2 cellular contexts compared by ENCODE assay signal in genomic region chr14:35038312-35038711, GRCh38. TPM values are rescaled to one million over a fixed set of nuclear protein-coding genes. Genes with fewer than 3 reads are reported as not detected.
DNase-seq lines count a peak whose midpoint lies in the region; ATAC-seq, FAIRE-seq and TF ChIP-seq lines count a peak whose summit lies in the region.
"Not testable (repeated sequence)": the region's sequence is repeated elsewhere in the genome, so short reads cannot be mapped to it uniquely, and the experiment has no call there.

No MANE protein-coding gene starts in this region.

- not testable (repeated sequence) for BruUV-seq in HepG2 (replicated peaks; lab: Mats Ljungman, UMichigan)

- H3K4me2 ChIP-seq in HepG2 (ENCODE audit: low read depth, low read length): not testable (repeated sequence)

- 75% methylated on average over 11 of the region's 17 CpGs for WGBS in HepG2 (ENCODE audit: low lambda C conversion rate)

- TF ChIP-seq RAD21 in HepG2 (CRISPR knock-in tag; IDR thresholded peaks at IDR 0.05): not testable (repeated sequence)

- not testable (repeated sequence) for H4K20me1 ChIP-seq in HepG2 (ENCODE audit: insufficient read depth, low read length)

- H3K27ac ChIP-seq in HepG2 (ENCODE audit: extremely low read length, insufficient read depth, low read length): not testable (repeated sequence)

- POLR2A ChIA-PET in HepG2 (lab: Yijun Ruan, JAX): not testable (repeated sequence)

- intact Hi-C loops in HepG2 (cut with micrococcal nuclease; ENCODE audit: unreplicated experiment): not testable (repeated sequence)

- H3K4me1 ChIP-seq in HepG2 (ENCODE audit: insufficient read depth, low read length): peaks cover 24% of the 10 kb centered on the region

- not testable (repeated sequence) for DNase-seq in HepG2 (ENCODE audit: low spot score)
- peak; percentile 1 for DNase-seq in superior temporal gyrus (ENCODE audit: extremely low spot score)

- not testable (repeated sequence) for H3K9ac ChIP-seq in HepG2 (ENCODE audit: insufficient read depth, low read depth, low read length)

- not testable (repeated sequence) for FAIRE-seq in HepG2 (lab: Jason Lieb, UNC)

- not testable (repeated sequence) for H2AFZ ChIP-seq in HepG2 (ENCODE audit: low read length)

- H3K9me3 ChIP-seq in HepG2 (ENCODE audit: low read length): peaks cover 32% of the 10 kb centered on the region

- not testable (repeated sequence) for H3K36me3 ChIP-seq in HepG2 (replicated peaks in 1 of 2; ENCODE audit: control insufficient read depth in 1 of 2, insufficient read depth in 2 of 2, low read length in 2 of 2)

- not testable (repeated sequence) for TF ChIP-seq POLR2A in HepG2 (IDR thresholded peaks at IDR 0.05; ENCODE audit: insufficient read depth in 1 of 2, low read depth in 2 of 2, low read length in 2 of 2)

- H3K27me3 ChIP-seq in HepG2 (ENCODE audit: control insufficient read depth in 1 of 2, insufficient read depth in 2 of 2, low read length in 2 of 2): not testable (repeated sequence)

- not testable (repeated sequence) for H3K79me2 ChIP-seq in HepG2 (ENCODE audit: insufficient read depth, low read length)

- in situ Hi-C loops in HepG2 (cut with HindIII; ENCODE audit: extremely low pct_ligation_motif_present, low pct_unique_long_range_greater_than_20kb): not testable (repeated sequence)

- not testable (repeated sequence) for H3K4me3 ChIP-seq in HepG2 (replicated peaks in 1 of 3; ENCODE audit: insufficient read depth in 1 of 3, low read depth in 2 of 3, low read length in 3 of 3)

- not testable (repeated sequence) for ATAC-seq in HepG2

- TF ChIP-seq CTCF in HepG2 (CRISPR knock-in tag; IDR thresholded peaks at IDR 0.05): not testable (repeated sequence)

- CTCF ChIA-PET in HepG2 (lab: Yijun Ruan, JAX; ENCODE audit: low intra/inter-chr PET ratio, low total read pairs): not testable (repeated sequence)

- TF ChIP-seq EP300 in HepG2 (IDR thresholded peaks at IDR 0.05; ENCODE audit: low read depth in 2 of 2, low read length in 2 of 2); HepG2 (CRISPR knock-in tag; IDR thresholded peaks at IDR 0.05; ENCODE audit: borderline replicate concordance): not testable (repeated sequence)

TF ChIP-seq in HepG2, 621 proteins besides CTCF, POLR2A, EP300 and RAD21:
- TF ChIP-seq ZBTB33 (CRISPR knock-in tag; IDR thresholded peaks at IDR 0.05): peak; percentile 83

RNA-seq across cellular contexts. Expression of gene FAM177A1, which starts 7.8 kb away (rescaled TPM):
- 116 and 119 TPM in 2 replicates for total RNA-seq in HepG2 (2016; rRNA removed; fragmentation: Illumina TruSeq; extraction: Trizol)
- total RNA-seq in HepG2 (2016; cell fraction: cytosol; rRNA removed; fragmentation: Illumina TruSeq; extraction: Trizol; ENCODE audit: low read depth): 259 and 291 TPM in 2 replicates
- 102 and 128 TPM in 2 replicates for total RNA-seq in HepG2 (2016; cell fraction: insoluble cytoplasmic fraction; rRNA removed; fragmentation: Illumina TruSeq; extraction: Trizol)
- 219 and 242 TPM in 2 replicates for total RNA-seq in HepG2 (2016; cell fraction: membrane; rRNA removed; fragmentation: Illumina TruSeq; extraction: Trizol)
- 53.1 and 62.5 TPM in 2 replicates for total RNA-seq in HepG2 (2016; cell fraction: nucleus; rRNA removed; fragmentation: Illumina TruSeq; extraction: Trizol)
- polyA plus RNA-seq in HepG2 (2011; rRNA removed): 69.0 and 72.9 TPM in 2 replicates
- 43.1 and 47.2 TPM in 2 replicates for polyA plus RNA-seq in HepG2 (2011; cell fraction: cytosol; rRNA removed)
- 20.3 and 24.8 TPM in 2 replicates for polyA plus RNA-seq in HepG2 (2011; cell fraction: nucleus; rRNA removed)
- polyA plus RNA-seq in HepG2 (2012): 70.8 and 90.1 TPM in 2 replicates
- 323 and 351 TPM in 2 replicates for polyA plus RNA-seq in HepG2 (2016; cell fraction: cytosol; fragmentation: Illumina TruSeq; extraction: Trizol; ENCODE audit: low read depth)
- 125 and 131 TPM in 2 replicates for polyA plus RNA-seq in HepG2 (2016; cell fraction: insoluble cytoplasmic fraction; fragmentation: Illumina TruSeq; extraction: Trizol; ENCODE audit: low read depth)
- 209 and 229 TPM in 2 replicates for polyA plus RNA-seq in HepG2 (2016; cell fraction: membrane; fragmentation: Illumina TruSeq; extraction: Trizol; ENCODE audit: low read depth)
- polyA plus RNA-seq in HepG2 (2016; cell fraction: nucleus; fragmentation: Illumina TruSeq; extraction: Trizol; ENCODE audit: insufficient read depth, low read depth): 115 and 136 TPM in 2 replicates
- 20.6 and 34.4 TPM in 2 replicates for polyA minus RNA-seq in HepG2 (2011; rRNA and poly(A)+ RNA removed; ENCODE audit: low replicate concordance)
- polyA minus RNA-seq in HepG2 (2011; cell fraction: cytosol; rRNA and poly(A)+ RNA removed): 25.4 and 27.2 TPM in 2 replicates
- polyA minus RNA-seq in HepG2 (2011; cell fraction: nucleus; rRNA and poly(A)+ RNA removed): 36.1 and 40.7 TPM in 2 replicates

RNA-seq across cellular contexts. Expression of gene SRP54, which starts 55.5 kb away (rescaled TPM):
- 207 and 297 TPM in 2 replicates for total RNA-seq in HepG2 (2016; rRNA removed; fragmentation: Illumina TruSeq; extraction: Trizol)
- total RNA-seq in HepG2 (2016; cell fraction: cytosol; rRNA removed; fragmentation: Illumina TruSeq; extraction: Trizol; ENCODE audit: low read depth): 26.1 and 28.6 TPM in 2 replicates
- total RNA-seq in HepG2 (2016; cell fraction: insoluble cytoplasmic fraction; rRNA removed; fragmentation: Illumina TruSeq; extraction: Trizol): 210 and 295 TPM in 2 replicates
- total RNA-seq in HepG2 (2016; cell fraction: membrane; rRNA removed; fragmentation: Illumina TruSeq; extraction: Trizol): 41.2 and 50.0 TPM in 2 replicates
- 128 and 142 TPM in 2 replicates for total RNA-seq in HepG2 (2016; cell fraction: nucleus; rRNA removed; fragmentation: Illumina TruSeq; extraction: Trizol)
- 36.0 and 42.2 TPM in 2 replicates for polyA plus RNA-seq in HepG2 (2011; rRNA removed)
- polyA plus RNA-seq in HepG2 (2011; cell fraction: cytosol; rRNA removed): 45.2 and 47.0 TPM in 2 replicates
- polyA plus RNA-seq in HepG2 (2011; cell fraction: nucleus; rRNA removed): 62.5 and 64.9 TPM in 2 replicates
- polyA plus RNA-seq in HepG2 (2012): 101 and 113 TPM in 2 replicates
- polyA plus RNA-seq in HepG2 (2016; cell fraction: cytosol; fragmentation: Illumina TruSeq; extraction: Trizol; ENCODE audit: low read depth): 7.5 and 9.1 TPM in 2 replicates
- 244 and 260 TPM in 2 replicates for polyA plus RNA-seq in HepG2 (2016; cell fraction: insoluble cytoplasmic fraction; fragmentation: Illumina TruSeq; extraction: Trizol; ENCODE audit: low read depth)
- polyA plus RNA-seq in HepG2 (2016; cell fraction: membrane; fragmentation: Illumina TruSeq; extraction: Trizol; ENCODE audit: low read depth): 15.4 and 17.7 TPM in 2 replicates
- polyA plus RNA-seq in HepG2 (2016; cell fraction: nucleus; fragmentation: Illumina TruSeq; extraction: Trizol; ENCODE audit: insufficient read depth, low read depth): 152 and 167 TPM in 2 replicates
- polyA minus RNA-seq in HepG2 (2011; rRNA and poly(A)+ RNA removed; ENCODE audit: low replicate concordance): 25.4 and 57.6 TPM in 2 replicates
- polyA minus RNA-seq in HepG2 (2011; cell fraction: cytosol; rRNA and poly(A)+ RNA removed): 60.0 and 62.4 TPM in 2 replicates
- 159 TPM in 2 replicates for polyA minus RNA-seq in HepG2 (2011; cell fraction: nucleus; rRNA and poly(A)+ RNA removed)
